In the genomic region with DNA sequence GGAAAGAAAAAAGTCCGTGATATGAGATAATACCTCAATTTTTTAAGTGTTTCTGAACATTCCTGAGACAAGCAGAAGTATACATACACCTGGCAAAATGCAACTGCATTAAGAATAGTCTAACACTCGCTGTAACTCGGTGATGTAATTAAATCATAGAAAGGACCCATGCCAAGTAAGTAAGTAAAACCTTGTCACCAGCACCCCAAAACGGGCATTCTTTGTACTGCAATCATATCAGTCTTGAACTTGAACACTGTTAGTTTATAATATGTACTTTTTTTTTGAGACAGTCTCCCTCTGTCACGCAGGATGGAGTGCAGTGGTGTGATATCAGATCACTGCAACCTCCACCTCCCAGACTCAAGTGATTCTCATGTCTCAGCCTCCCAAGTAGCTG, we compare ENCODE assay signal across 11 cellular contexts. TPM values are rescaled to one million over a fixed set of nuclear protein-coding genes. Genes with fewer than 3 reads are reported as not detected.
A peak's percentile ranks its signal among the peaks of the same experiment; 100 is the strongest.
DNase-seq lines count a peak whose midpoint lies in the region; ATAC-seq and TF ChIP-seq lines count a peak whose summit lies in the region.
"Had no signal": no experiment of that assay in that cellular context is flagged by ENCODE, and none has a peak within 500 bp of the region (broad histone marks: within the 10 kb centered on the region; RNA-seq: fewer than 3 reads in every experiment).

No MANE protein-coding gene starts in this region.

- BruUV-seq in PC-9 (replicated peaks; lab: Mats Ljungman, UMichigan) = no TSS peak

- H3K27me3 ChIP-seq in cardiac muscle cell (no peaks in the 10 kb centered on the region), PC-9 (ENCODE audit: insufficient read depth, low read depth) (no peaks in the 10 kb centered on the region)
- H3K27me3 ChIP-seq: right atrium auricular region, suprapubic skin had no signal

- H4K20me1 ChIP-seq in PC-9 (ENCODE audit: insufficient read depth) = no peaks in the 10 kb centered on the region

- no peaks in the 10 kb centered on the region for H3K9me2 ChIP-seq in PC-9 (ENCODE audit: insufficient read depth)

- H3K4me1 ChIP-seq in cardiac muscle cell (ENCODE audit: low read depth) (no peaks in the 10 kb centered on the region), PC-9 (replicated peaks; ENCODE audit: insufficient read depth) (no peaks in the 10 kb centered on the region)
- H3K4me1 ChIP-seq: right atrium auricular region, suprapubic skin had no signal

- CTCF ChIA-PET in PC-9 (lab: Charles Lee) = interaction anchor here (0.6 kb wide), 1 partner anchor 843 kb away, joined by 11 read pairs; no protein-coding TSS in a partner anchor

- H2AFZ ChIP-seq in PC-9 = no peak overlapping the region

- no peak for ATAC-seq in left ventricle myocardium superior
- no peak for ATAC-seq in activated CD4-positive, CD25-positive, alpha-beta regulatory T cell treated with anti-CD3 and anti-CD28 coated beads, Interleukin-2, amount 50 U/mL, for 24 hours
- ATAC-seq in HG03025 (IDR thresholded peaks at IDR 0.05; ENCODE audit: low FRiP score, unreplicated experiment) = no peak

- intact Hi-C loops in left ventricle myocardium superior (cut with micrococcal nuclease) (no loop called here), PC-9 (cut with micrococcal nuclease; ENCODE audit: unreplicated experiment) (no loop called here)

- H3K79me2 ChIP-seq in PC-9 (ENCODE audit: low read depth) = no peaks in the 10 kb centered on the region

- H3K27ac ChIP-seq in cardiac muscle cell = no peak overlapping the region
- H3K27ac ChIP-seq in PC-9 = no peak overlapping the region
- H3K27ac ChIP-seq: right atrium auricular region, suprapubic skin had no signal

- H3F3A ChIP-seq in PC-9 (ENCODE audit: insufficient read depth, low read depth) = 0 out of 2 replicates have a peak, but pooled peaks cover 4% of the 10 kb centered on the region

- TF ChIP-seq CTCF in cardiac muscle cell (IDR thresholded peaks at IDR 0.05; ENCODE audit: low read depth, low read length) (peak; percentile 20), PC-9 (conservative IDR thresholded peaks at IDR 0.05) (peak; percentile 58), epithelial cell of proximal tubule (conservative IDR thresholded peaks at IDR 0.05; ENCODE audit: low read depth, low read length) (peak; percentile 48)

- H3K9me3 ChIP-seq in cardiac muscle cell (ENCODE audit: low read depth) = no peaks in the 10 kb centered on the region
- no peaks in the 10 kb centered on the region for H3K9me3 ChIP-seq in PC-9 (ENCODE audit: insufficient read depth, low read depth)
- H3K9me3 ChIP-seq: right atrium auricular region, suprapubic skin had no signal

- H3K4me3 ChIP-seq in cardiac muscle cell (no peak overlapping the region), PC-9 (no peak overlapping the region), epithelial cell of proximal tubule (ENCODE audit: low read depth, low read length) (no peak overlapping the region)
- H3K4me3 ChIP-seq: right atrium auricular region, suprapubic skin had no signal

- DNase-seq in cardiac muscle cell (ENCODE audit: low read depth in 1 of 2, low spot score in 1 of 2) (peak in 1 of 2 donors; percentile 47), left ventricle myocardium superior (no peak), PC-9 (peak in 1 of 2 experiments; percentile 57), epithelial cell of proximal tubule (ENCODE audit: low read depth) (no peak), hypothalamus (lab: John Stamatoyannopoulos, UW) (no peak)
- no peak for DNase-seq in activated CD8-positive, alpha-beta memory T cell treated with anti-CD3 and anti-CD28 coated beads, Interleukin-2, amount 50 U/mL, for 4 hours
- DNase-seq: NCI-H2029 had no signal

- H3K36me3 ChIP-seq in cardiac muscle cell (no peaks in the 10 kb centered on the region), PC-9 (ENCODE audit: low read depth) (no peaks in the 10 kb centered on the region)
- H3K36me3 ChIP-seq: right atrium auricular region, suprapubic skin had no signal

- H3K4me2 ChIP-seq in PC-9 = no peak overlapping the region

- POLR2A ChIA-PET in PC-9 (lab: Charles Lee; ENCODE audit: unreplicated experiment) = no interaction called here

RNA-seq across cellular contexts. Expression of gene SMIM14, which starts 47.4 kb away (rescaled TPM):
- total RNA-seq in cardiac muscle cell (4.5 and 5.2 TPM in 2 replicates), left ventricle myocardium superior (8.7 TPM), PC-9 (2021) (64.1 and 71.2 TPM in 2 replicates), epithelial cell of proximal tubule (11.9 and 13.1 TPM in 2 replicates)
- 35.9 and 48.8 TPM in 2 replicates for polyA plus RNA-seq in cardiac muscle cell
